In the genomic region with DNA sequence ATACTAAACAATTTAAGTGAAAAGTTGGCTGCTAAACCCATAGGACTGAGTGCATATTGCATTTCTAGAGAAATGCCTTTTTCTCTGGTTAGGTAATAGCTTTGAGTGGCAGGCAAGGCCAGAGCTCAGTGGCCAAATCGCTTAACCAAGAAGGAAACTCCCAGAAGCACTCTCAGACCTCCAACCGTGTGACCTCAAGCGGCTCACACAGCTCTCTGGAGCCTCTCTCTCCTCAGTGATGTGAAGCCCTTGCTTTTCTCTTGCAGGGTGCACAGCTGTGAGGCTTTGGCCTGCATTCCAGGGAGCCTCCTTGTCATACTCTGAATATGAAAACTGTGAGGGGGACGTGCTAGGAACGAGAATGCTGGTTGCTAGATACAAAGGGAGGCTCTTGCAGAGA, we compare ENCODE assay signal across 11 cellular contexts.
DNase-seq lines count a peak whose midpoint lies in the region; ATAC-seq, FAIRE-seq and TF ChIP-seq lines count a peak whose summit lies in the region.
"Had no signal": no experiment of that assay in that cellular context is flagged by ENCODE, and none has a peak within 500 bp of the region (broad histone marks: within the 10 kb centered on the region; RNA-seq: fewer than 3 reads in every experiment).

No MANE protein-coding gene starts in this region.

- peak in 1 of 56 donors; percentile 21 for TF ChIP-seq CTCF in dorsolateral prefrontal cortex (IDR thresholded peaks at IDR 0.05 in 54 of 56, conservative IDR thresholded peaks at IDR 0.05 in 2 of 56; ENCODE audit: low read depth in 1 of 56, partially characterized antibody in 56 of 56)

- H3K27ac ChIP-seq in dorsolateral prefrontal cortex (peak overlapping the region in 57 of 59 donors; percentile 3 to 86 (median 71)), temporal lobe (ENCODE audit: low read depth, low read length) (peak overlapping the region; percentile 64)

- no peak for FAIRE-seq in urothelium cell line (lab: Jason Lieb, UNC)

- H3K4me3 ChIP-seq in dorsolateral prefrontal cortex, result no peak overlapping the region

- DNase-seq in NCI-H2227 (lab: John Stamatoyannopoulos, UW; ENCODE audit: unreplicated experiment) (peak; percentile 13), dorsolateral prefrontal cortex (peak in 9 of 10 donors; percentile 6 to 77 (median 61)), medulla oblongata (ENCODE audit: extremely low spot score) (peak; percentile 34), T-helper 1 cell (no peak), activated gamma-delta T cell (lab: John Stamatoyannopoulos, UW) (no peak), urothelium cell line (ENCODE audit: low spot score) (no peak)
- DNase-seq: activated T-cell treated with anti-CD3 and anti-CD28 coated beads, Interleukin-2, amount 50 U/mL, for 48 hours; Calu3; stimulated activated naive CD4-positive, alpha-beta T cell treated with Interleukin-2 at 50 U/mL for 16 hours had no signal

- ATAC-seq in GM19395 (IDR thresholded peaks at IDR 0.05; ENCODE audit: unreplicated experiment), result no peak

- H3K27me3 ChIP-seq in dorsolateral prefrontal cortex, result no peaks in the 10 kb centered on the region

- intact Hi-C loops in dorsolateral prefrontal cortex (cut with DNase I), result loop anchor here in 1 of 2 donors (5.0 kb wide), 1 partner anchor 109 kb away; a partner anchor contains a TSS

Comparison
In these comparisons a context has a peak if more than half of its experiments do, and no peak if none do; other contexts are left out.
1. DNase-seq: peak in NCI-H2227 (single experiment), dorsolateral prefrontal cortex (9 of 10) and medulla oblongata (single experiment); none in T-helper 1 cell (0 of 5), activated gamma-delta T cell (single experiment) and urothelium cell line (single experiment).